ENCODE assay signal across 1 cellular context in genomic region chr20:21048841-21049273, GRCh38.
TF ChIP-seq lines count a peak whose summit lies in the region.

No MANE protein-coding gene starts in this region.

TF ChIP-seq in H1, 55 proteins besides CTCF, POLR2A, EP300 and RAD21 (continued from another document):
- TF ChIP-seq, protein P1, sequence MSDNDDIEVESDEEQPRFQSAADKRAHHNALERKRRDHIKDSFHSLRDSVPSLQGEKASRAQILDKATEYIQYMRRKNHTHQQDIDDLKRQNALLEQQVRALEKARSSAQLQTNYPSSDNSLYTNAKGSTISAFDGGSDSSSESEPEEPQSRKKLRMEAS (IDR thresholded peaks at IDR 0.05), result no peak
- TF ChIP-seq, protein P2, sequence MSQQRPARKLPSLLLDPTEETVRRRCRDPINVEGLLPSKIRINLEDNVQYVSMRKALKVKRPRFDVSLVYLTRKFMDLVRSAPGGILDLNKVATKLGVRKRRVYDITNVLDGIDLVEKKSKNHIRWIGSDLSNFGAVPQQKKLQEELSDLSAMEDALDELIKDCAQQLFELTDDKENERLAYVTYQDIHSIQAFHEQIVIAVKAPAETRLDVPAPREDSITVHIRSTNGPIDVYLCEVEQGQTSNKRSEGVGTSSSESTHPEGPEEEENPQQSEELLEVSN (IDR thresholded peaks at IDR 0.05), result no peak
- TF ChIP-seq BCL11A (IDR thresholded peaks at IDR 0.05; ENCODE audit: low read depth in 2 of 2, low read length in 2 of 2) (no peak), CEBPB (IDR thresholded peaks at IDR 0.05; ENCODE audit: low read depth, low read length) (no peak), RBBP5 (IDR thresholded peaks at IDR 0.05; ENCODE audit: borderline replicate concordance, low read depth, low read length) (no peak), SIX5 (IDR thresholded peaks at IDR 0.05; ENCODE audit: low read depth, low read length) (no peak), NRF1 (IDR thresholded peaks at IDR 0.05; ENCODE audit: low read depth, low read length) (no peak), TCF12 (IDR thresholded peaks at IDR 0.05; ENCODE audit: low read depth, low read length) (no peak), SP1 (IDR thresholded peaks at IDR 0.05; ENCODE audit: low read depth, low read length) (peak; percentile 33; the same call in 1 of the 2 replicates), USF2 (IDR thresholded peaks at IDR 0.05; ENCODE audit: low read length) (no peak), GTF2F1 (IDR thresholded peaks at IDR 0.05; ENCODE audit: borderline replicate concordance, low read depth, low read length) (no peak), SAP30 (IDR thresholded peaks at IDR 0.05; ENCODE audit: insufficient read depth, insufficient replicate concordance, low read length) (no peak), EZH2 (IDR thresholded peaks at IDR 0.05; ENCODE audit: low read depth, low read length, severe bottlenecking) (no peak), ATF2 (IDR thresholded peaks at IDR 0.05; ENCODE audit: low read length) (no peak), SIN3A (conservative IDR thresholded peaks at IDR 0.05 in 1 of 2, IDR thresholded peaks at IDR 0.05 in 1 of 2; ENCODE audit: low read depth in 1 of 2, low read length in 2 of 2) (no peak)
